9 cellular contexts compared by ENCODE assay signal in genomic region chr4:174154455-174154854, GRCh38.
DNase-seq lines count a peak whose midpoint lies in the region; ATAC-seq and TF ChIP-seq lines count a peak whose summit lies in the region.
"Had no signal": no experiment of that assay in that cellular context is flagged by ENCODE, and none has a peak within 500 bp of the region (broad histone marks: within the 10 kb centered on the region; RNA-seq: fewer than 3 reads in every experiment).

No MANE protein-coding gene starts in this region.

- POLR2A ChIA-PET in AG04450 (lab: Yijun Ruan, JAX) = no interaction called here
- POLR2A ChIA-PET in naive thymus-derived CD4-positive, alpha-beta T cell (lab: Charles Lee) = no interaction called here

- H3K4me3 ChIP-seq in AG04450 (ENCODE audit: low read depth, low read length) (no peak overlapping the region), cardiac fibroblast (replicated peaks in 1 of 2; ENCODE audit: low read depth in 2 of 2, low read length in 2 of 2) (peak overlapping the region; percentile 15 to 44)
- no peak overlapping the region for H3K4me3 ChIP-seq in naive thymus-derived CD4-positive, alpha-beta T cell (ENCODE audit: low read length)

- DNase-seq in AG04450 (ENCODE audit: low read depth, low spot score) (peak; percentile 13), NCI-H146 (lab: John Stamatoyannopoulos, UW) (peak; percentile 39), cardiac fibroblast (ENCODE audit: low read depth in 2 of 2) (peak; percentile 70 to 86), mucosa of gallbladder (ENCODE audit: low spot score) (peak; percentile 16), immature natural killer cell (no peak), NCI-H1105 treated with DMSO at 0.1 percent for 48 hours (lab: John Stamatoyannopoulos, UW) (no peak), GM13977 (ENCODE audit: low spot score) (no peak)
- DNase-seq in naive thymus-derived CD4-positive, alpha-beta T cell = no peak
- DNase-seq: naive thymus-derived CD8-positive, alpha-beta T cell had no signal

- no peaks in the 10 kb centered on the region for H3K4me1 Mint-ChIP-seq in immature natural killer cell
- no peaks in the 10 kb centered on the region for H3K4me1 Mint-ChIP-seq in naive thymus-derived CD4-positive, alpha-beta T cell
- H3K4me1 Mint-ChIP-seq: naive thymus-derived CD8-positive, alpha-beta T cell had no signal

- no peaks in the 10 kb centered on the region for H3K9me3 ChIP-seq in AG04450 (ENCODE audit: control insufficient read depth, insufficient read depth, low read length)
- no peaks in the 10 kb centered on the region for H3K9me3 ChIP-seq in naive thymus-derived CD4-positive, alpha-beta T cell (ENCODE audit: control insufficient read depth in 2 of 3, low read length in 3 of 3)

- no peak overlapping the region for H3K4me3 Mint-ChIP-seq in immature natural killer cell
- no peak overlapping the region for H3K4me3 Mint-ChIP-seq in naive thymus-derived CD4-positive, alpha-beta T cell
- H3K4me3 Mint-ChIP-seq: naive thymus-derived CD8-positive, alpha-beta T cell had no signal

- peaks cover 3 to 8% (median 7%) of the 10 kb centered on the region in 3 donors for H3K27me3 Mint-ChIP-seq in immature natural killer cell (ENCODE audit: low read depth in 3 of 3)
- peaks cover 10 to 50% (median 36%) of the 10 kb centered on the region in 5 donors for H3K27me3 Mint-ChIP-seq in naive thymus-derived CD4-positive, alpha-beta T cell

- CTCF ChIA-PET in AG04450 (lab: Charles Lee) = interaction anchor here (1.1 to 2.9 kb wide), 6 partner anchors 34 to 734 kb away, joined by 3 to 9 read pairs (median 6); no protein-coding TSS in a partner anchor
- CTCF ChIA-PET in naive thymus-derived CD4-positive, alpha-beta T cell (lab: Charles Lee) = no interaction called here

- in situ Hi-C loops in GM13977 (cut with MboI; ENCODE audit: low pct_unique_long_range_greater_than_20kb, low sequenced_read_pairs, unreplicated experiment) = no loop called here

- TF ChIP-seq CTCF in AG04450 (IDR thresholded peaks at IDR 0.05; ENCODE audit: low read depth, low read length) (no peak), cardiac fibroblast (IDR thresholded peaks at IDR 0.05; ENCODE audit: low read depth, low read length) (no peak), GM13977 (IDR thresholded peaks at IDR 0.05; ENCODE audit: extremely low read depth, insufficient read depth, missing control alignments) (no peak)

- intact Hi-C loops in naive thymus-derived CD4-positive, alpha-beta T cell (cut with micrococcal nuclease) = no loop called here

- no peaks in the 10 kb centered on the region for H3K36me3 Mint-ChIP-seq in immature natural killer cell
- H3K36me3 Mint-ChIP-seq in naive thymus-derived CD4-positive, alpha-beta T cell = no peaks in the 10 kb centered on the region
- H3K36me3 Mint-ChIP-seq: naive thymus-derived CD8-positive, alpha-beta T cell had no signal

- ATAC-seq in naive thymus-derived CD4-positive, alpha-beta T cell = no peak
- ATAC-seq: naive thymus-derived CD8-positive, alpha-beta T cell had no signal

- H3K4me1 ChIP-seq in naive thymus-derived CD4-positive, alpha-beta T cell (ENCODE audit: control insufficient read depth in 2 of 2, insufficient read depth in 2 of 2, low read length in 2 of 2) = no peaks in the 10 kb centered on the region

- H3K27ac ChIP-seq in AG04450 (ENCODE audit: low read depth, low read length) = no peak overlapping the region
- no peak overlapping the region for H3K27ac ChIP-seq in naive thymus-derived CD4-positive, alpha-beta T cell (ENCODE audit: low read depth, low read length)

- H3K27ac Mint-ChIP-seq in immature natural killer cell = no peak overlapping the region
- no peak overlapping the region for H3K27ac Mint-ChIP-seq in naive thymus-derived CD4-positive, alpha-beta T cell
- H3K27ac Mint-ChIP-seq: naive thymus-derived CD8-positive, alpha-beta T cell had no signal

- H3K36me3 ChIP-seq in naive thymus-derived CD4-positive, alpha-beta T cell (ENCODE audit: control insufficient read depth in 2 of 3, insufficient read depth in 3 of 3, low read length in 3 of 3) = no peaks in the 10 kb centered on the region

- H3K27me3 ChIP-seq in AG04450 (ENCODE audit: control insufficient read depth, insufficient read depth, low read length) = no peaks in the 10 kb centered on the region
- no peaks in the 10 kb centered on the region for H3K27me3 ChIP-seq in naive thymus-derived CD4-positive, alpha-beta T cell (ENCODE audit: control insufficient read depth in 2 of 2, insufficient read depth in 2 of 2, low read length in 2 of 2)

- no peaks in the 10 kb centered on the region for H3K9me3 Mint-ChIP-seq in immature natural killer cell
- no peaks in the 10 kb centered on the region for H3K9me3 Mint-ChIP-seq in naive thymus-derived CD4-positive, alpha-beta T cell
- H3K9me3 Mint-ChIP-seq: naive thymus-derived CD8-positive, alpha-beta T cell had no signal

Comparison
In these comparisons a context has a peak if more than half of its experiments do, and no peak if none do; other contexts are left out.
1. DNase-seq: peak in AG04450 (single experiment), NCI-H146 (single experiment), cardiac fibroblast (2 of 2) and mucosa of gallbladder (single experiment); none in immature natural killer cell (0 of 3), naive thymus-derived CD4-positive, alpha-beta T cell (0 of 9), NCI-H1105 treated with DMSO at 0.1 percent for 48 hours (single experiment) and GM13977 (single experiment).
2. H3K4me3 ChIP-seq: peak in cardiac fibroblast (2 of 2); none in AG04450 (single experiment) and naive thymus-derived CD4-positive, alpha-beta T cell (single experiment).